Comparison of ENCODE assay signal across 8 cellular contexts in genomic region chr17:74442670-74443515, GRCh38. TPM values are rescaled to one million over a fixed set of nuclear protein-coding genes. Genes with fewer than 3 reads are reported as not detected.
DNase-seq lines count a peak whose midpoint lies in the region; ATAC-seq and TF ChIP-seq lines count a peak whose summit lies in the region.

No MANE protein-coding gene starts in this region.

- H3K9me3 ChIP-seq in Peyer's patch: no peaks in the 10 kb centered on the region
- peaks cover 0 to 15% (median 4%) of the 10 kb centered on the region in 3 experiments for H3K9me3 ChIP-seq in naive thymus-derived CD4-positive, alpha-beta T cell (ENCODE audit: control insufficient read depth in 2 of 3, low read length in 3 of 3)
- no peaks in the 10 kb centered on the region for H3K9me3 ChIP-seq in smooth muscle cell (replicated peaks; ENCODE audit: low read depth)

- 80% methylated on average over 28 of the region's 28 CpGs for WGBS in smooth muscle cell (ENCODE audit: low lambda C conversion rate)

- ATAC-seq in HG03342 (IDR thresholded peaks at IDR 0.05; ENCODE audit: unreplicated experiment) (peak; percentile 64), esophagus mucosa (peak; percentile 83)
- peak; percentile 67 for ATAC-seq in naive thymus-derived CD4-positive, alpha-beta T cell

- POLR2A ChIA-PET in naive thymus-derived CD4-positive, alpha-beta T cell (lab: Charles Lee): no interaction called here

- peaks cover 13% of the 10 kb centered on the region for H3K9me3 Mint-ChIP-seq in activated naive CD4-positive, alpha-beta T cell treated with anti-CD3 and anti-CD28 coated beads for 36 hours
- peaks cover 0 to 27% (median 16%) of the 10 kb centered on the region in 11 donors for H3K9me3 Mint-ChIP-seq in naive thymus-derived CD4-positive, alpha-beta T cell

- peaks cover 15% of the 10 kb centered on the region for H3K79me2 ChIP-seq in smooth muscle cell (ENCODE audit: low read depth)

- H3K9ac ChIP-seq in smooth muscle cell (ENCODE audit: low read depth): no peak overlapping the region

- TF ChIP-seq CTCF in Peyer's patch (IDR thresholded peaks at IDR 0.05) (peak in 1 of 6 experiments; percentile 16), smooth muscle cell (IDR thresholded peaks at IDR 0.05; ENCODE audit: borderline replicate concordance, insufficient read depth, poor library complexity, severe bottlenecking) (no peak)

- peak; percentile 18 for DNase-seq in activated naive CD4-positive, alpha-beta T cell treated with Interleukin-2 at 50 U/mL for 16 hours
- DNase-seq in activated naive CD4-positive, alpha-beta T cell treated with anti-CD3 and anti-CD28 coated beads for 36 hours: no peak
- peak; percentile 79 to 91 (median 90) for DNase-seq in Peyer's patch
- no peak for DNase-seq in naive thymus-derived CD4-positive, alpha-beta T cell
- no peak for DNase-seq in NCI-H1048 (lab: John Stamatoyannopoulos, UW)
- no peak for DNase-seq in smooth muscle cell (lab: John Stamatoyannopoulos, UW; ENCODE audit: unreplicated experiment)

- no peak overlapping the region for H3K4me2 ChIP-seq in smooth muscle cell

- peaks cover 0 to 20% (median 0%) of the 10 kb centered on the region in 3 donors for H3K36me3 ChIP-seq in Peyer's patch
- no peaks in the 10 kb centered on the region for H3K36me3 ChIP-seq in naive thymus-derived CD4-positive, alpha-beta T cell (ENCODE audit: control insufficient read depth in 2 of 3, insufficient read depth in 3 of 3, low read length in 3 of 3)
- H3K36me3 ChIP-seq in smooth muscle cell (ENCODE audit: low read depth): no peaks in the 10 kb centered on the region

- peaks cover 7 to 27% (median 13%) of the 10 kb centered on the region in 4 donors for H3K4me1 ChIP-seq in Peyer's patch
- no peaks in the 10 kb centered on the region for H3K4me1 ChIP-seq in naive thymus-derived CD4-positive, alpha-beta T cell (ENCODE audit: control insufficient read depth in 2 of 2, insufficient read depth in 2 of 2, low read length in 2 of 2)
- peaks cover 3% of the 10 kb centered on the region for H3K4me1 ChIP-seq in smooth muscle cell (ENCODE audit: low read depth)

- peak overlapping the region; percentile 2 to 36 (median 28) for H3K4me3 ChIP-seq in Peyer's patch
- H3K4me3 ChIP-seq in naive thymus-derived CD4-positive, alpha-beta T cell (ENCODE audit: low read length): no peak overlapping the region
- no peak overlapping the region for H3K4me3 ChIP-seq in smooth muscle cell

- H3K27me3 ChIP-seq in Peyer's patch: no peaks in the 10 kb centered on the region
- no peaks in the 10 kb centered on the region for H3K27me3 ChIP-seq in naive thymus-derived CD4-positive, alpha-beta T cell (ENCODE audit: control insufficient read depth in 2 of 2, insufficient read depth in 2 of 2, low read length in 2 of 2)
- H3K27me3 ChIP-seq in smooth muscle cell (ENCODE audit: low read depth): no peaks in the 10 kb centered on the region

- H3K27ac Mint-ChIP-seq in activated naive CD4-positive, alpha-beta T cell treated with anti-CD3 and anti-CD28 coated beads for 36 hours: no peak overlapping the region
- H3K27ac Mint-ChIP-seq in naive thymus-derived CD4-positive, alpha-beta T cell: no peak overlapping the region

- no peak overlapping the region for H2AFZ ChIP-seq in smooth muscle cell (ENCODE audit: low read depth)

- H4K20me1 ChIP-seq in smooth muscle cell (ENCODE audit: low read depth): peaks cover 73% of the 10 kb centered on the region

- CTCF ChIA-PET in activated naive CD4-positive, alpha-beta T cell treated with anti-CD3 and anti-CD28 coated beads for 36 hours (lab: Charles Lee): interaction anchor here (0.7 to 1.6 kb wide), 3 partner anchors 12 to 142 kb away, joined by 3 to 7 read pairs (median 4); no protein-coding TSS in a partner anchor
- CTCF ChIA-PET in naive thymus-derived CD4-positive, alpha-beta T cell (lab: Charles Lee): no interaction called here

- peak; percentile 67 to 71 for TF ChIP-seq POLR2A in Peyer's patch (IDR thresholded peaks at IDR 0.05)

- intact Hi-C loops in activated naive CD4-positive, alpha-beta T cell treated with anti-CD3 and anti-CD28 coated beads for 36 hours (cut with micrococcal nuclease): no loop called here
- intact Hi-C loops in naive thymus-derived CD4-positive, alpha-beta T cell (cut with micrococcal nuclease): no loop called here

- H3K36me3 Mint-ChIP-seq in activated naive CD4-positive, alpha-beta T cell treated with anti-CD3 and anti-CD28 coated beads for 36 hours (ENCODE audit: low read depth): peaks cover 1% of the 10 kb centered on the region
- H3K36me3 Mint-ChIP-seq in naive thymus-derived CD4-positive, alpha-beta T cell: peaks cover 0 to 10% (median 0%) of the 10 kb centered on the region in 5 donors

- no peak overlapping the region for H3K4me3 Mint-ChIP-seq in activated naive CD4-positive, alpha-beta T cell treated with anti-CD3 and anti-CD28 coated beads for 36 hours
- H3K4me3 Mint-ChIP-seq in naive thymus-derived CD4-positive, alpha-beta T cell: peak overlapping the region in 2 of 10 donors; percentile 26 to 29

- H3F3A ChIP-seq in smooth muscle cell (ENCODE audit: low read depth): no peaks in the 10 kb centered on the region

- H3K27me3 Mint-ChIP-seq in activated naive CD4-positive, alpha-beta T cell treated with anti-CD3 and anti-CD28 coated beads for 36 hours (ENCODE audit: low read depth): peaks cover 10% of the 10 kb centered on the region
- H3K27me3 Mint-ChIP-seq in naive thymus-derived CD4-positive, alpha-beta T cell: peaks cover 7 to 41% (median 12%) of the 10 kb centered on the region in 5 donors

- H3K27ac ChIP-seq in Peyer's patch (peak overlapping the region; percentile 66 to 92 (median 86)), smooth muscle cell (ENCODE audit: low read depth) (no peak overlapping the region)
- no peak overlapping the region for H3K27ac ChIP-seq in naive thymus-derived CD4-positive, alpha-beta T cell (ENCODE audit: low read depth, low read length)

- H3K4me1 Mint-ChIP-seq in activated naive CD4-positive, alpha-beta T cell treated with anti-CD3 and anti-CD28 coated beads for 36 hours (ENCODE audit: low read depth): peaks cover 2% of the 10 kb centered on the region
- peaks cover 0 to 5% (median 0%) of the 10 kb centered on the region in 7 donors for H3K4me1 Mint-ChIP-seq in naive thymus-derived CD4-positive, alpha-beta T cell

RNA-seq across cellular contexts. Expression of gene GPRC5C, which starts 11.0 kb away (rescaled TPM):
- total RNA-seq in activated naive CD4-positive, alpha-beta T cell treated with anti-CD3 and anti-CD28 coated beads for 36 hours: not detected
- total RNA-seq in Peyer's patch: 100 to 1,000 TPM in 2 of 4 donors, 10 to 100 TPM in 2; 61.1 to 173 (median 107) TPM
- 13.0 TPM for total RNA-seq in esophagus mucosa
- 1 to 10 TPM in 1 of 5 experiments, under 1 TPM in 2, not detected in 2; 0.13 to 1.9 (median 0.29) TPM for total RNA-seq in naive thymus-derived CD4-positive, alpha-beta T cell
- not detected for polyA plus RNA-seq in naive thymus-derived CD4-positive, alpha-beta T cell
- 57.0 and 64.5 TPM in 2 replicates for total RNA-seq in smooth muscle cell
- 96.9 and 103 TPM in 2 replicates for polyA plus RNA-seq in smooth muscle cell

RNA-seq across cellular contexts. Expression of gene CD300A, which starts 23.5 kb away (rescaled TPM):
- total RNA-seq in activated naive CD4-positive, alpha-beta T cell treated with anti-CD3 and anti-CD28 coated beads for 36 hours: 1 to 10 TPM; 1.3 to 1.8 TPM
- 10 to 100 TPM in 1 of 4 donors, 1 to 10 TPM in 3; 1.1 to 61.1 (median 6.8) TPM for total RNA-seq in Peyer's patch
- total RNA-seq in esophagus mucosa: 0.64 TPM
- 10 to 100 TPM in 2 of 5 experiments, 1 to 10 TPM in 3; 5.0 to 52.4 (median 6.8) TPM for total RNA-seq in naive thymus-derived CD4-positive, alpha-beta T cell
- polyA plus RNA-seq in naive thymus-derived CD4-positive, alpha-beta T cell: 1 to 10 TPM; 5.8 to 9.5 TPM
- not detected in 2 replicates for total RNA-seq in smooth muscle cell
- polyA plus RNA-seq in smooth muscle cell: 0.76 TPM in 1 of 2 replicates, not detected in the other

Comparison
In these comparisons a context has a peak if more than half of its experiments do, and no peak if none do; other contexts are left out.
1. DNase-seq: peak in activated naive CD4-positive, alpha-beta T cell treated with Interleukin-2 at 50 U/mL for 16 hours (single experiment) and Peyer's patch (3 of 3); none in activated naive CD4-positive, alpha-beta T cell treated with anti-CD3 and anti-CD28 coated beads for 36 hours (single experiment), naive thymus-derived CD4-positive, alpha-beta T cell (0 of 9), NCI-H1048 (single experiment) and smooth muscle cell (single experiment).
2. H3K27ac ChIP-seq: peak in Peyer's patch (4 of 4); none in naive thymus-derived CD4-positive, alpha-beta T cell (single experiment) and smooth muscle cell (single experiment).
3. H3K4me3 ChIP-seq: peak in Peyer's patch (4 of 4); none in naive thymus-derived CD4-positive, alpha-beta T cell (single experiment) and smooth muscle cell (single experiment).
4. Peak in every context shown above with its lines, with median percentiles within 50 percentile points of each other: ATAC-seq.